ENCODE assay signal across 11 cellular contexts in the genomic region with DNA sequence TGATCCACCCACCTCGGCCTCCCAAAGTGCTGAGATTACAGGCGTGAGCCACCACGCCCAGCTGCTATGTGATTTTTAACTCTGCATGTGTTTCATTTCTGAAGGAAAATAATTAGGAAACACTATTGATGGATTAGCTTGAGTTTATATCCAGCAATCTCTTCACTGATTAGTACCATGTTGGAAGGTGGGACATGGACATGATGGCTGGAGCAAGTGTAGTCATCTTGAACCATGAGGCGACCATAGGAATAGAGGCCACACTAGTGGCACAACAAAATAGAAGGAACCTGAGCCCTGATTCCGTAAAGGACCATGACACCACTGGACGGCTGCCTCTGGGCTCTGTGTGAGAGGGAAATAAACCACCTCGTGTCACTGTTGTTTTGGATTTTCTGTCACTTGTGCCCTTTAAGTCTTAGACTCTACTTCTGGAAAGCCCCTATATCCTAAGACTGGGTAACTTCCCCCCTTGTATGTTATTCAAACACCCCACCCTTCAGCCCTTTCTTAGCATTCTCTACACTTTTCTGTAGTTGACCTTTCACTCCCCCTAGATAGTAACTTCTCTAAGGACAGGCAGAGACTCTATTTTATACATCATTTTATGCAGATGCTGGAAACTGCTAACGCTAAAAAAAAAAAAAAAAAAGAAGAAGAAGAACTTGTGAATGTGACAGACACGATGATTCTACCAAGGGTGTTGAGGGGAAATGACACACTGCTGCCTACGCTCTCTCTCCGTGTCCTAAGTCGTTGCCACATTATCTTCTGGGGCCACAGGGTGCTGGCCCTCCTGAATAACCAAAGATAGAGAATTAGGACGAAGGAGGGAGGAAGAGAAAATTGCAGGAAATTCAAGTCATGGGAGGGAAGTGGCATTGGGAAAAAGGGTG. TPM values are rescaled to one million over a fixed set of nuclear protein-coding genes. Genes with fewer than 3 reads are reported as not detected.
DNase-seq lines count a peak whose midpoint lies in the region; ATAC-seq and TF ChIP-seq lines count a peak whose summit lies in the region.
"Had no signal": no experiment of that assay in that cellular context is flagged by ENCODE, and none has a peak within 500 bp of the region (broad histone marks: within the 10 kb centered on the region; RNA-seq: fewer than 3 reads in every experiment).

No MANE protein-coding gene starts in this region.

- no peak for TF ChIP-seq POLR2A in prostate gland (IDR thresholded peaks at IDR 0.05)

- DNase-seq in CD14-positive monocyte (ENCODE audit: low spot score): peak; percentile 86
- DNase-seq in activated T-helper 2 cell treated with anti-CD3 and anti-CD28 coated beads, Interferon-gamma antibody, Interleukin-2, Interleukin-4, amounts not matched to agents 10 μg/mL and 5 μg/mL and 100 μg/mL, durations not matched to agents 14 hours and 24 hours and 36 hours (ENCODE audit: low spot score): no peak
- no peak for DNase-seq in naive thymus-derived CD8-positive, alpha-beta T cell
- DNase-seq in prostate gland (ENCODE audit: low spot score): no peak
- no peak for DNase-seq in HPDE6-E6E7 (ENCODE audit: extremely low spot score)
- no peak for DNase-seq in NCI-H774 (lab: John Stamatoyannopoulos, UW)
- no peak for DNase-seq in NCI-H526 treated with DMSO at 0.1 percent for 48 hours (lab: John Stamatoyannopoulos, UW)

- H3K27ac Mint-ChIP-seq in CD14-positive monocyte: peak overlapping the region; percentile 99 to 100 (median 100)
- H3K27ac Mint-ChIP-seq in activated T-helper 2 cell treated with anti-CD3 and anti-CD28 coated beads, Interferon-gamma antibody, Interleukin-2, Interleukin-4, amounts not matched to agents 10 μg/mL and 5 μg/mL and 100 μg/mL, durations not matched to agents 14 hours and 24 hours and 36 hours: peak overlapping the region; percentile 93
- H3K27ac Mint-ChIP-seq in naive thymus-derived CD8-positive, alpha-beta T cell: peak overlapping the region in 9 of 10 donors; percentile 11 to 80 (median 57)

- intact Hi-C loops in CD14-positive monocyte (cut with micrococcal nuclease): loop anchor here (5.0 to 10.0 kb wide), 4 partner anchors 99 to 261 kb away; partner anchors contain the start of genes CPSF7 (in 1 of the 2) and SLC15A3 (in 1 of the 2)
- intact Hi-C loops in activated T-helper 2 cell treated with anti-CD3 and anti-CD28 coated beads, Interferon-gamma antibody, Interleukin-2, Interleukin-4, amounts not matched to agents 10 μg/mL and 5 μg/mL and 100 μg/mL, durations not matched to agents 14 hours and 24 hours and 36 hours (cut with micrococcal nuclease): no loop called here
- intact Hi-C loops in prostate gland (cut with DNase I): loop anchor here (5.0 kb wide), 1 partner anchor 252 kb away; the partner anchor contains the start of gene TMEM109

- peaks cover 80% of the 10 kb centered on the region for H3K4me1 Mint-ChIP-seq in CD14-positive monocyte
- peaks cover 47% of the 10 kb centered on the region for H3K4me1 Mint-ChIP-seq in activated T-helper 2 cell treated with anti-CD3 and anti-CD28 coated beads, Interferon-gamma antibody, Interleukin-2, Interleukin-4, amounts not matched to agents 10 μg/mL and 5 μg/mL and 100 μg/mL, durations not matched to agents 14 hours and 24 hours and 36 hours (ENCODE audit: low read depth)
- peaks cover 22 to 58% (median 43%) of the 10 kb centered on the region in 4 donors for H3K4me1 Mint-ChIP-seq in naive thymus-derived CD8-positive, alpha-beta T cell

- peaks cover 3 to 13% (median 7%) of the 10 kb centered on the region in 7 donors for H3K9me3 Mint-ChIP-seq in CD14-positive monocyte
- H3K9me3 Mint-ChIP-seq in activated T-helper 2 cell treated with anti-CD3 and anti-CD28 coated beads, Interferon-gamma antibody, Interleukin-2, Interleukin-4, amounts not matched to agents 10 μg/mL and 5 μg/mL and 100 μg/mL, durations not matched to agents 14 hours and 24 hours and 36 hours: no peaks in the 10 kb centered on the region
- no peaks in the 10 kb centered on the region for H3K9me3 Mint-ChIP-seq in naive thymus-derived CD8-positive, alpha-beta T cell

- no peak overlapping the region for H3K4me3 ChIP-seq in HUES48 (ENCODE audit: low read depth, low read length)
- H3K4me3 ChIP-seq in prostate gland: no peak overlapping the region
- H3K4me3 ChIP-seq: SK-N-MC had no signal

- no peaks in the 10 kb centered on the region for H3K36me3 ChIP-seq in HUES48 (ENCODE audit: control insufficient read depth, insufficient read depth, low read length)
- H3K36me3 ChIP-seq in prostate gland: no peaks in the 10 kb centered on the region

- no peak for TF ChIP-seq CTCF in CD14-positive monocyte (IDR thresholded peaks at IDR 0.05)
- TF ChIP-seq CTCF in prostate gland (IDR thresholded peaks at IDR 0.05): no peak

- H3K36me3 Mint-ChIP-seq in CD14-positive monocyte: peaks cover 7 to 10% of the 10 kb centered on the region in 2 donors
- no peaks in the 10 kb centered on the region for H3K36me3 Mint-ChIP-seq in activated T-helper 2 cell treated with anti-CD3 and anti-CD28 coated beads, Interferon-gamma antibody, Interleukin-2, Interleukin-4, amounts not matched to agents 10 μg/mL and 5 μg/mL and 100 μg/mL, durations not matched to agents 14 hours and 24 hours and 36 hours (ENCODE audit: low read depth)
- H3K36me3 Mint-ChIP-seq in naive thymus-derived CD8-positive, alpha-beta T cell: no peaks in the 10 kb centered on the region
- H3K36me3 Mint-ChIP-seq: mesothelial cell of epicardium had no signal

- ATAC-seq in naive thymus-derived CD8-positive, alpha-beta T cell: no peak

- no peaks in the 10 kb centered on the region for H3K27me3 ChIP-seq in HUES48 (ENCODE audit: control insufficient read depth, insufficient read depth, low read length)
- no peaks in the 10 kb centered on the region for H3K27me3 ChIP-seq in prostate gland (replicated peaks; ENCODE audit: insufficient read depth)

- H3K27ac ChIP-seq in HUES48 (ENCODE audit: low read depth, low read length) (peak overlapping the region; percentile 51), prostate gland (peak overlapping the region in 1 of 2 donors; percentile 81)
- H3K27ac ChIP-seq: SK-N-MC had no signal

- WGBS in prostate gland: 86% methylated on average over 13 of the region's 13 CpGs

- peaks cover 0 to 10% (median 0%) of the 10 kb centered on the region in 3 donors for H3K27me3 Mint-ChIP-seq in CD14-positive monocyte (ENCODE audit: low read depth in 3 of 3)
- no peaks in the 10 kb centered on the region for H3K27me3 Mint-ChIP-seq in activated T-helper 2 cell treated with anti-CD3 and anti-CD28 coated beads, Interferon-gamma antibody, Interleukin-2, Interleukin-4, amounts not matched to agents 10 μg/mL and 5 μg/mL and 100 μg/mL, durations not matched to agents 14 hours and 24 hours and 36 hours (ENCODE audit: low read depth)
- H3K27me3 Mint-ChIP-seq in naive thymus-derived CD8-positive, alpha-beta T cell: no peaks in the 10 kb centered on the region

- H3K9me3 ChIP-seq in HUES48 (ENCODE audit: control insufficient read depth, insufficient read depth, low read length): no peaks in the 10 kb centered on the region; the same call in 1 of the 2 replicates
- no peaks in the 10 kb centered on the region for H3K9me3 ChIP-seq in prostate gland

- no peak overlapping the region for H3K9ac ChIP-seq in HUES48 (ENCODE audit: low read depth, low read length)

- peak overlapping the region; percentile 11 to 84 for H3K4me3 Mint-ChIP-seq in CD14-positive monocyte
- peak overlapping the region; percentile 38 for H3K4me3 Mint-ChIP-seq in activated T-helper 2 cell treated with anti-CD3 and anti-CD28 coated beads, Interferon-gamma antibody, Interleukin-2, Interleukin-4, amounts not matched to agents 10 μg/mL and 5 μg/mL and 100 μg/mL, durations not matched to agents 14 hours and 24 hours and 36 hours (ENCODE audit: low read depth)
- peak overlapping the region in 4 of 10 donors; percentile 1 to 45 (median 28) for H3K4me3 Mint-ChIP-seq in naive thymus-derived CD8-positive, alpha-beta T cell
- H3K4me3 Mint-ChIP-seq: mesothelial cell of epicardium had no signal

- H3K4me1 ChIP-seq in HUES48 (ENCODE audit: control insufficient read depth, insufficient read depth, low read length) (peaks cover 11% of the 10 kb centered on the region), prostate gland (replicated peaks) (peaks cover 5% of the 10 kb centered on the region)

- POLR2A ChIA-PET in naive thymus-derived CD8-positive, alpha-beta T cell (lab: Charles Lee): interaction anchor here (0.6 kb wide), 1 partner anchor 62 kb away, joined by 5 read pairs; no protein-coding TSS in a partner anchor

RNA-seq across cellular contexts. Expression of gene VPS37C, which starts 2.7 kb away (rescaled TPM):
- 1 to 10 TPM; 1.9 to 3.8 TPM for polyA plus RNA-seq in CD14-positive monocyte
- 10.6 and 12.5 TPM in 2 replicates for total RNA-seq in activated T-helper 2 cell treated with anti-CD3 and anti-CD28 coated beads, Interferon-gamma antibody, Interleukin-2, Interleukin-4, amounts not matched to agents 10 μg/mL and 5 μg/mL and 100 μg/mL, durations not matched to agents 14 hours and 24 hours and 36 hours
- 1 to 10 TPM; 5.4 to 6.3 TPM for total RNA-seq in naive thymus-derived CD8-positive, alpha-beta T cell
- polyA plus RNA-seq in naive thymus-derived CD8-positive, alpha-beta T cell: 1 to 10 TPM in 1 of 3 donors, under 1 TPM in 2; 0.62 to 1.3 (median 0.86) TPM
- 10 to 100 TPM; 32.2 to 38.8 TPM for total RNA-seq in prostate gland

RNA-seq across cellular contexts. Expression of gene PGA3, which starts 39.4 kb away (rescaled TPM):
- polyA plus RNA-seq in CD14-positive monocyte: 1 to 10 TPM; 1.4 to 4.1 TPM
- not detected in 2 replicates for total RNA-seq in activated T-helper 2 cell treated with anti-CD3 and anti-CD28 coated beads, Interferon-gamma antibody, Interleukin-2, Interleukin-4, amounts not matched to agents 10 μg/mL and 5 μg/mL and 100 μg/mL, durations not matched to agents 14 hours and 24 hours and 36 hours
- not detected for total RNA-seq in naive thymus-derived CD8-positive, alpha-beta T cell
- polyA plus RNA-seq in naive thymus-derived CD8-positive, alpha-beta T cell: not detected
- under 1 TPM in 1 of 2 donors, not detected in 1; 0.77 TPM for total RNA-seq in prostate gland
- total RNA-seq: dermis microvascular lymphatic vessel endothelial cell, mesothelial cell of epicardium had no signal

RNA-seq across cellular contexts. Expression of gene PGA4, which starts 58.2 kb away (rescaled TPM):
- polyA plus RNA-seq in CD14-positive monocyte: 10 to 100 TPM in 1 of 2 donors, 1 to 10 TPM in 1; 1.5 to 33.5 TPM
- not detected in 2 replicates for total RNA-seq in activated T-helper 2 cell treated with anti-CD3 and anti-CD28 coated beads, Interferon-gamma antibody, Interleukin-2, Interleukin-4, amounts not matched to agents 10 μg/mL and 5 μg/mL and 100 μg/mL, durations not matched to agents 14 hours and 24 hours and 36 hours
- not detected for total RNA-seq in naive thymus-derived CD8-positive, alpha-beta T cell
- polyA plus RNA-seq in naive thymus-derived CD8-positive, alpha-beta T cell: not detected
- not detected for total RNA-seq in prostate gland
- total RNA-seq: dermis microvascular lymphatic vessel endothelial cell, mesothelial cell of epicardium had no signal
